Comparison of ENCODE assay signal across 1 cellular context in genomic region chr19:19105365-19106060, GRCh38.
TF ChIP-seq lines count a peak whose summit lies in the region.

No MANE protein-coding gene starts in this region.

TF ChIP-seq in K562, 482 proteins besides CTCF, POLR2A, EP300 and RAD21 (continued from another document and continues in another):
- peak; percentile 87 for TF ChIP-seq NKRF (IDR thresholded peaks at IDR 0.05; ENCODE audit: borderline replicate concordance)
- TF ChIP-seq ZNF280A (IDR thresholded peaks at IDR 0.05; ENCODE audit: low read depth, partially characterized antibody), result no peak
- no peak for TF ChIP-seq CLOCK (CRISPR knock-in tag; IDR thresholded peaks at IDR 0.05; ENCODE audit: borderline replicate concordance)
- TF ChIP-seq HNRNPK (IDR thresholded peaks at IDR 0.05; ENCODE audit: low read depth, low read length, poor library complexity, severe bottlenecking), result no peak
- TF ChIP-seq E2F3 (CRISPR knock-in tag; IDR thresholded peaks at IDR 0.05), result no peak
- TF ChIP-seq ARID1B (IDR thresholded peaks at IDR 0.05), result peak; percentile 41; the same call in 1 of the 2 replicates
- 0 out of 4 replicates have a peak, but pooled peaks of 1 of the 2 experiments have one; percentile 21 for TF ChIP-seq NONO (IDR thresholded peaks at IDR 0.05; ENCODE audit: low read depth in 2 of 2, low read length in 1 of 2)
- TF ChIP-seq ZNF561 (CRISPR knock-in tag; conservative IDR thresholded peaks at IDR 0.05), result no peak
- TF ChIP-seq TBL1XR1 (IDR thresholded peaks at IDR 0.05; ENCODE audit: low read length in 2 of 2), result no peak
- TF ChIP-seq MYNN (IDR thresholded peaks at IDR 0.05), result peak; percentile 50; the same call in 1 of the 2 replicates
- TF ChIP-seq MYNN (CRISPR knock-in tag; IDR thresholded peaks at IDR 0.05), result no peak
- peak; percentile 81 for TF ChIP-seq HDAC2 (IDR thresholded peaks at IDR 0.05)
- TF ChIP-seq GABPA (tag; conservative IDR thresholded peaks at IDR 0.05; ENCODE audit: low read depth), result peak; percentile 60
- TF ChIP-seq PYGO2 (tag; IDR thresholded peaks at IDR 0.05), result no peak
- TF ChIP-seq KDM2B (CRISPR knock-in tag; IDR thresholded peaks at IDR 0.05), result no peak
- peak; percentile 31 for TF ChIP-seq CCNT2 (IDR thresholded peaks at IDR 0.05; ENCODE audit: borderline replicate concordance, extremely low read depth, insufficient read length, low read depth, low read length)
- TF ChIP-seq LCOR (CRISPR knock-in tag; IDR thresholded peaks at IDR 0.05), result 0 out of 2 replicates have a peak, but pooled peaks have one; percentile 57
- no peak for TF ChIP-seq HNRNPL (IDR thresholded peaks at IDR 0.05; ENCODE audit: low read depth, low read length)
- no peak for TF ChIP-seq EHMT2 (IDR thresholded peaks at IDR 0.05)
- TF ChIP-seq POLR2G (IDR thresholded peaks at IDR 0.05; ENCODE audit: low read depth, low read length), result peak; percentile 77
- no peak for TF ChIP-seq KHSRP (IDR thresholded peaks at IDR 0.05)
- peak in 1 of 2 experiments; percentile 64; a peak in 1 of 4 replicates for TF ChIP-seq SIN3A (IDR thresholded peaks at IDR 0.05; ENCODE audit: borderline replicate concordance in 2 of 2, control insufficient read depth in 1 of 2, low read depth in 2 of 2, low read length in 2 of 2)
- TF ChIP-seq HDAC8 (tag; IDR thresholded peaks at IDR 0.05), result no peak
- TF ChIP-seq HMGXB4 (CRISPR knock-in tag; IDR thresholded peaks at IDR 0.05), result no peak
- no peak for TF ChIP-seq MTF1 (CRISPR knock-in tag; IDR thresholded peaks at IDR 0.05; ENCODE audit: borderline replicate concordance)
- peak in 1 of 2 experiments; percentile 67; a peak in 1 of 4 replicates for TF ChIP-seq TEAD1 (CRISPR knock-in tag; IDR thresholded peaks at IDR 0.05)
- 0 out of 4 replicates have a peak, but pooled peaks of 1 of the 2 experiments have one; percentile 20 for TF ChIP-seq KDM1A (IDR thresholded peaks at IDR 0.05)
- TF ChIP-seq HINFP (tag; conservative IDR thresholded peaks at IDR 0.05; ENCODE audit: low read depth), result no peak
- TF ChIP-seq ZBTB7A (IDR thresholded peaks at IDR 0.05; ENCODE audit: borderline replicate concordance, control insufficient read depth, low read depth, low read length), result peak; percentile 63; the same call in 1 of the 2 replicates
- peak; percentile 84 for TF ChIP-seq NR2C1 (IDR thresholded peaks at IDR 0.05)
- TF ChIP-seq NR2C1 (tag; IDR thresholded peaks at IDR 0.05), result peak; percentile 87
- peak; percentile 72 for TF ChIP-seq POLR2B (IDR thresholded peaks at IDR 0.05; ENCODE audit: low read depth, partially characterized antibody)
- TF ChIP-seq ZNF263 (CRISPR knock-in tag; IDR thresholded peaks at IDR 0.05; ENCODE audit: borderline replicate concordance), result peak; percentile 6; the same call in 1 of the 2 replicates
- no peak for TF ChIP-seq AFF4 (CRISPR knock-in tag; IDR thresholded peaks at IDR 0.05)
- peak in 1 of 2 experiments; percentile 53; a peak in 2 of 4 replicates for TF ChIP-seq TRIM24 (IDR thresholded peaks at IDR 0.05)
- TF ChIP-seq FOXP1 (CRISPR knock-in tag; IDR thresholded peaks at IDR 0.05), result 0 out of 2 replicates have a peak, but pooled peaks have one; percentile 34
- peak; percentile 75 for TF ChIP-seq VEZF1 (CRISPR knock-in tag; IDR thresholded peaks at IDR 0.05)
- TF ChIP-seq SNRNP70 (optimal IDR thresholded peaks at IDR 0.05; ENCODE audit: low read depth, low read length), result no peak
- peak; percentile 62 for TF ChIP-seq ATF7 (IDR thresholded peaks at IDR 0.05)
- TF ChIP-seq TAF1 (IDR thresholded peaks at IDR 0.05; ENCODE audit: control insufficient read depth, extremely low read depth, insufficient read depth, low read length, severe bottlenecking), result peak; percentile 37
- peak; percentile 68 to 75 for TF ChIP-seq NRF1 (conservative IDR thresholded peaks at IDR 0.05 in 1 of 2, IDR thresholded peaks at IDR 0.05 in 1 of 2)
- no peak for TF ChIP-seq NELFE (IDR thresholded peaks at IDR 0.05; ENCODE audit: insufficient read depth, insufficient read length)
- TF ChIP-seq ZNF165 (CRISPR knock-in tag; IDR thresholded peaks at IDR 0.05; ENCODE audit: borderline replicate concordance), result no peak
- TF ChIP-seq RBFOX2 (IDR thresholded peaks at IDR 0.05; ENCODE audit: low read depth, low read length), result peak; percentile 76
- peak; percentile 15 to 87 (median 73) for TF ChIP-seq YY1 (IDR thresholded peaks at IDR 0.05; ENCODE audit: borderline replicate concordance in 1 of 3, control insufficient read depth in 1 of 3, extremely low read depth in 1 of 3, insufficient read depth in 3 of 3, insufficient read length in 1 of 3, insufficient replicate concordance in 2 of 3, low read depth in 1 of 3, low read length in 2 of 3)
- TF ChIP-seq POLR2AphosphoS5 (IDR thresholded peaks at IDR 0.05; ENCODE audit: control insufficient read depth, insufficient read depth, low read depth, low read length), result peak; percentile 50; the same call in 1 of the 2 replicates
- peak; percentile 78 to 91; a peak in 3 of 4 replicates for TF ChIP-seq MNT (conservative IDR thresholded peaks at IDR 0.05)
- no peak for TF ChIP-seq STAT5B (CRISPR knock-in tag; IDR thresholded peaks at IDR 0.05)
